In genomic region chr11:12126352-12127019, GRCh38 we compare ENCODE assay signal across 10 cellular contexts. TPM values are rescaled to one million over a fixed set of nuclear protein-coding genes. Genes with fewer than 3 reads are reported as not detected.
DNase-seq lines count a peak whose midpoint lies in the region; ATAC-seq, FAIRE-seq and TF ChIP-seq lines count a peak whose summit lies in the region.
"Had no signal": no experiment of that assay in that cellular context is flagged by ENCODE, and none has a peak within 500 bp of the region (broad histone marks: within the 10 kb centered on the region; RNA-seq: fewer than 3 reads in every experiment).

No MANE protein-coding gene starts in this region.

- FAIRE-seq in K562 (lab: Jason Lieb, UNC), result peak; percentile 59

- H3K9me3 Mint-ChIP-seq in CD4-positive, alpha-beta T cell, result no peaks in the 10 kb centered on the region

- H3K4me2 ChIP-seq in IMR-90 (ENCODE audit: low read depth, low read length) (peak overlapping the region; percentile 30; the same call in 1 of the 2 replicates), K562 (ENCODE audit: insufficient read depth, low read length) (no peak overlapping the region)

- peak overlapping the region; percentile 61 for H2BK5ac ChIP-seq in IMR-90 (ENCODE audit: low read depth, low read length, poor library complexity, severe bottlenecking)

- H4K91ac ChIP-seq in IMR-90 (ENCODE audit: insufficient read depth, low read depth, low read length), result peak overlapping the region; percentile 67

- peak overlapping the region; percentile 76; the same call in 1 of the 2 replicates for H2AK5ac ChIP-seq in IMR-90 (ENCODE audit: low read depth, low read length)

- H2AFZ ChIP-seq in IMR-90 (replicated peaks; ENCODE audit: low read length, poor library complexity), result no peak overlapping the region
- H2AFZ ChIP-seq in K562 (ENCODE audit: low read depth, low read length), result no peak overlapping the region

- in situ Hi-C loops in IMR-90 (cut with MboI; ENCODE audit: low sequenced_read_pairs), result no loop called here
- in situ Hi-C loops in K562 (cut with MboI), result no loop called here

- peaks cover 30 to 89% of the 10 kb centered on the region in 2 experiments for H3K79me1 ChIP-seq in IMR-90 (ENCODE audit: low read depth in 1 of 2, low read length in 2 of 2)

- peaks cover 57% of the 10 kb centered on the region for H3K9me1 ChIP-seq in IMR-90 (ENCODE audit: insufficient read depth, low read length)
- H3K9me1 ChIP-seq in K562 (ENCODE audit: control insufficient read depth, insufficient read depth, low read length), result no peaks in the 10 kb centered on the region

- peaks cover 43% of the 10 kb centered on the region for H3K4me1 ChIP-seq in IMR-90 (ENCODE audit: control insufficient read depth, insufficient read depth, low read length)
- peaks cover 27 to 55% of the 10 kb centered on the region in 2 experiments for H3K4me1 ChIP-seq in K562 (replicated peaks in 1 of 2; ENCODE audit: control insufficient read depth in 2 of 2, insufficient read depth in 2 of 2, low read length in 2 of 2)
- peaks cover 78% of the 10 kb centered on the region for H3K4me1 ChIP-seq in lower lobe of right lung

- no peak overlapping the region for H3K4me3 Mint-ChIP-seq in CD4-positive, alpha-beta T cell

- H3K9me3 ChIP-seq in IMR-90 (ENCODE audit: control insufficient read depth, insufficient read depth, low read length) (no peaks in the 10 kb centered on the region), K562 (replicated peaks; ENCODE audit: control insufficient read depth, insufficient read depth, low read depth, low read length) (no peaks in the 10 kb centered on the region), lower lobe of right lung (no peaks in the 10 kb centered on the region)
- H3K9me3 ChIP-seq in CD4-positive, alpha-beta T cell (ENCODE audit: control insufficient read depth, low read length), result no peaks in the 10 kb centered on the region

- no peaks in the 10 kb centered on the region for H3K36me3 Mint-ChIP-seq in CD4-positive, alpha-beta T cell (ENCODE audit: low read depth)

- peak overlapping the region; percentile 63; the same call in 1 of the 2 replicates for H3K23ac ChIP-seq in IMR-90 (ENCODE audit: low read depth, low read length)

- TF ChIP-seq CTCF in BJ (IDR thresholded peaks at IDR 0.05; ENCODE audit: insufficient read depth, low read depth, low read length), result peak; percentile 32
- no peak for TF ChIP-seq CTCF in IMR-90 (conservative IDR thresholded peaks at IDR 0.05; ENCODE audit: low read depth, low read length)
- TF ChIP-seq CTCF in K562 (IDR thresholded peaks at IDR 0.05 in 2 of 3, conservative IDR thresholded peaks at IDR 0.05 in 1 of 3; ENCODE audit: insufficient read depth in 2 of 3, low read depth in 1 of 3, low read length in 3 of 3), result peak in 2 of 3 experiments; percentile 14 to 32; a peak in 2 of 6 replicates
- TF ChIP-seq CTCF in lower lobe of right lung (IDR thresholded peaks at IDR 0.05), result no peak
- no peak for TF ChIP-seq CTCF in CD4-positive, alpha-beta T cell (IDR thresholded peaks at IDR 0.05)

- H3K27ac ChIP-seq in IMR-90 (ENCODE audit: insufficient read depth, low read length) (peak overlapping the region; percentile 43; the same call in 1 of the 2 replicates), K562 (ENCODE audit: extremely low read depth, low read depth, low read length) (no peak overlapping the region; the same call in 2 of the 3 replicates), lower lobe of right lung (peak overlapping the region; percentile 46)
- H3K27ac ChIP-seq in CD4-positive, alpha-beta T cell (ENCODE audit: low read depth, low read length), result no peak overlapping the region

- H3K4me3 ChIP-seq in BJ (ENCODE audit: low read depth, low read length) (no peak overlapping the region), IMR-90 (ENCODE audit: insufficient read depth, low read depth, low read length) (no peak overlapping the region), K562 (no peak overlapping the region), lower lobe of right lung (no peak overlapping the region)

- WGBS in IMR-90 (ENCODE audit: extremely low coverage in 2 of 2, insufficient read length in 1 of 2), 2 experiments, result 29% methylated on average over 1 of the region's 4 CpGs; no CpG with 5 or more reads in 1 of the 2 experiments
- 20% methylated on average over 4 of the region's 4 CpGs for WGBS in K562 (ENCODE audit: insufficient coverage, low coverage, missing lambda C conversion rate)

- H3K9ac ChIP-seq in IMR-90 (ENCODE audit: low read depth, low read length), result peak overlapping the region; percentile 19; the same call in 1 of the 2 replicates
- H3K9ac ChIP-seq in K562 (ENCODE audit: insufficient read depth in 1 of 2, low read depth in 2 of 2, low read length in 2 of 2), result no peak overlapping the region

- no peaks in the 10 kb centered on the region for H3K27me3 Mint-ChIP-seq in CD4-positive, alpha-beta T cell

- no peak for TF ChIP-seq EP300 in K562 (IDR thresholded peaks at IDR 0.05; ENCODE audit: low read length)

- BruUV-seq in IMR-90 (replicated peaks; lab: Mats Ljungman, UMichigan) (no TSS peak), K562 (replicated peaks; lab: Mats Ljungman, UMichigan) (no TSS peak)

- peak overlapping the region; percentile 62; the same call in 1 of the 2 replicates for H3K56ac ChIP-seq in IMR-90 (ENCODE audit: extremely low read depth, insufficient read depth, low read length)

- H2BK20ac ChIP-seq in IMR-90 (ENCODE audit: low read depth, low read length), result peak overlapping the region; percentile 75

- H2BK120ac ChIP-seq in IMR-90 (ENCODE audit: low read depth, low read length), result peak overlapping the region; percentile 89

- H3K4ac ChIP-seq in IMR-90 (ENCODE audit: low read depth, low read length), result peak overlapping the region; percentile 81

- POLR2A ChIA-PET in BJ (lab: Charles Lee) (interaction anchor here (0.6 kb wide), 2 partner anchors 31 to 90 kb away, joined by 3 to 8 read pairs; no protein-coding TSS in a partner anchor), IMR-90 (lab: Charles Lee; ENCODE audit: unreplicated experiment) (interaction anchor here (0.5 to 1.0 kb wide), 3 partner anchors 17 to 143 kb away, joined by 3 to 5 read pairs (median 3); no protein-coding TSS in a partner anchor), K562 (lab: Yijun Ruan, JAX) (interaction anchor here (0.6 to 4.3 kb wide), 9 partner anchors 8 to 172 kb away, joined by 3 to 37 read pairs (median 3); no protein-coding TSS in a partner anchor)
- POLR2A ChIA-PET in CD4-positive, alpha-beta T cell (lab: Charles Lee), result no interaction called here

- peak overlapping the region; percentile 56; the same call in 2 of the 3 replicates for H2BK15ac ChIP-seq in IMR-90 (ENCODE audit: low read depth, low read length)

- H3K27me3 ChIP-seq in BJ (ENCODE audit: control insufficient read depth, insufficient read depth, low read length) (no peaks in the 10 kb centered on the region), IMR-90 (ENCODE audit: control insufficient read depth, insufficient read depth, low read length) (no peaks in the 10 kb centered on the region), K562 (ENCODE audit: control insufficient read depth in 2 of 2, insufficient read depth in 2 of 2, low read length in 2 of 2) (no peaks in the 10 kb centered on the region), lower lobe of right lung (ENCODE audit: low read depth) (no peaks in the 10 kb centered on the region)
- H3K27me3 ChIP-seq in CD4-positive, alpha-beta T cell (ENCODE audit: control insufficient read depth, insufficient read depth, low read length), result no peaks in the 10 kb centered on the region

- peak overlapping the region; percentile 2 for H2AK9ac ChIP-seq in IMR-90 (replicated peaks; ENCODE audit: low read depth, low read length, poor library complexity)

- H3K18ac ChIP-seq in IMR-90 (ENCODE audit: low read depth, low read length), result peak overlapping the region; percentile 31; the same call in 1 of the 2 replicates

- H4K20me1 ChIP-seq in IMR-90 (ENCODE audit: insufficient read depth, low read length) (peaks cover 66% of the 10 kb centered on the region), K562 (replicated peaks; ENCODE audit: control insufficient read depth, insufficient read depth, low read length) (no peaks in the 10 kb centered on the region)

- TF ChIP-seq RAD21 in IMR-90 (IDR thresholded peaks at IDR 0.05; ENCODE audit: low read length), result 0 out of 2 replicates have a peak, but pooled peaks have one; percentile 16
- TF ChIP-seq RAD21 in K562 (CRISPR knock-in tag; conservative IDR thresholded peaks at IDR 0.05 in 1 of 2, IDR thresholded peaks at IDR 0.05 in 1 of 2), result peak in 1 of 2 experiments; percentile 26; a peak in 1 of 4 replicates

- TF ChIP-seq POLR2A in IMR-90 (IDR thresholded peaks at IDR 0.05; ENCODE audit: low read depth, low read length) (peak; percentile 32), K562 (conservative IDR thresholded peaks at IDR 0.05) (no peak)

- H4K5ac ChIP-seq in IMR-90 (ENCODE audit: low read depth, low read length), result peak overlapping the region; percentile 17; the same call in 1 of the 2 replicates

- intact Hi-C loops in IMR-90 (cut with micrococcal nuclease), result no loop called here
- intact Hi-C loops in K562 (cut with micrococcal nuclease), result no loop called here
- intact Hi-C loops in lower lobe of right lung (cut with DNase I), result no loop called here
- intact Hi-C loops in CD4-positive, alpha-beta T cell (cut with DNase I, micrococcal nuclease), result no loop called here

- CTCF ChIA-PET in BJ (lab: Yijun Ruan, JAX), result interaction anchor here (0.6 to 1.3 kb wide), 3 partner anchors 47 to 71 kb away, joined by 3 to 6 read pairs (median 3); no protein-coding TSS in a partner anchor
- CTCF ChIA-PET in IMR-90 (lab: Yijun Ruan, JAX), result interaction anchor here (0.6 to 1.1 kb wide), 2 partner anchors 18 to 44 kb away, joined by 3 to 6 read pairs; no protein-coding TSS in a partner anchor
- CTCF ChIA-PET in K562 (lab: Yijun Ruan, JAX; ENCODE audit: low intra/inter-chr PET ratio), result no interaction called here
- CTCF ChIA-PET in CD4-positive, alpha-beta T cell (lab: Charles Lee), result no interaction called here

- H3K4me1 Mint-ChIP-seq in CD4-positive, alpha-beta T cell (ENCODE audit: low read depth), result peaks cover 21% of the 10 kb centered on the region

- peak overlapping the region; percentile 73 for H3K14ac ChIP-seq in IMR-90 (replicated peaks; ENCODE audit: low read depth, low read length)

- H3K36me3 ChIP-seq in BJ (ENCODE audit: control insufficient read depth, insufficient read depth, low read length) (no peaks in the 10 kb centered on the region; the same call in 1 of the 2 replicates), IMR-90 (ENCODE audit: control insufficient read depth, insufficient read depth, low read length) (peaks cover 3% of the 10 kb centered on the region; the same call in 1 of the 2 replicates), K562 (ENCODE audit: control insufficient read depth, insufficient read depth, low read length) (0 out of 3 replicates have a peak, but pooled peaks cover 1% of the 10 kb centered on the region), lower lobe of right lung (no peaks in the 10 kb centered on the region)

- peak overlapping the region; percentile 17 to 67; a peak in 2 of 4 replicates for H4K8ac ChIP-seq in IMR-90 (ENCODE audit: low read depth in 2 of 2, low read length in 2 of 2)

- DNase-seq in BJ (ENCODE audit: low read depth) (no peak), IMR-90 (peak; percentile 93), K562 (ENCODE audit: extremely low read depth in 1 of 4, low spot score in 3 of 4) (peak in 1 of 4 experiments; percentile 36), lower lobe of right lung (peak; percentile 69), DMS79 treated with DMSO at 0.1 percent for 48 hours (lab: John Stamatoyannopoulos, UW) (no peak), NCI-H82 treated with DMSO at 0.1 percent for 48 hours (lab: John Stamatoyannopoulos, UW; ENCODE audit: unreplicated experiment) (no peak), cerebellar cortex (ENCODE audit: low spot score) (no peak)
- no peak for DNase-seq in CD4-positive, alpha-beta T cell
- DNase-seq: T-helper 9 cell had no signal

- no peak overlapping the region for H3K27ac Mint-ChIP-seq in CD4-positive, alpha-beta T cell

- dilution Hi-C loops in IMR-90 (cut with HindIII; ENCODE audit: low sequenced_read_pairs, unreplicated experiment), result no loop called here

- peaks cover 11% of the 10 kb centered on the region; the same call in 2 of the 3 replicates for H3K79me2 ChIP-seq in K562 (ENCODE audit: control insufficient read depth, insufficient read depth, low read length)

- ATAC-seq in IMR-90 (ENCODE audit: low read depth) (peak; percentile 55), K562 (peak; percentile 13; the same call in 1 of the 3 replicates), lower lobe of right lung (peak; percentile 43 to 62)
- no peak for ATAC-seq in CD4-positive, alpha-beta T cell (ENCODE audit: poor library complexity)
- ATAC-seq: left lobe of liver had no signal

RNA-seq across cellular contexts. Expression of gene MICAL2, which starts 16.1 kb away (rescaled TPM):
- polyA plus RNA-seq in BJ (2011; rRNA removed), result 114 and 135 TPM in 2 replicates
- 200 and 221 TPM in 2 replicates for polyA minus RNA-seq in BJ (2011; rRNA and poly(A)+ RNA removed)
- total RNA-seq in IMR-90 (2012; rRNA removed), result 285 and 336 TPM in 2 replicates
- polyA plus RNA-seq in IMR-90 (2012; rRNA removed), result 141 and 170 TPM in 2 replicates
- 63.9 and 84.9 TPM in 2 replicates for polyA plus RNA-seq in IMR-90 (2012; cell fraction: cytosol; rRNA removed)
- polyA plus RNA-seq in IMR-90 (2012; cell fraction: nucleus; rRNA removed; ENCODE audit: low replicate concordance), result 109 and 162 TPM in 2 replicates
- total RNA-seq in K562 (2011; cell fraction: chromatin; rRNA removed; ENCODE audit: low replicate concordance), result 173 and 222 TPM in 2 replicates
- total RNA-seq in K562 (2011; cell fraction: nucleolus; rRNA removed), result 77.0 and 99.7 TPM in 2 replicates
- 107 and 133 TPM in 2 replicates for total RNA-seq in K562 (2011; cell fraction: nucleoplasm; rRNA removed)
- total RNA-seq in K562 (2014; rRNA removed), result 33.6 and 42.7 TPM in 2 replicates
- total RNA-seq in K562 (2014; rRNA removed; fragmentation: Illumina TruSeq; extraction: Trizol), result 35.0 and 36.8 TPM in 2 replicates
- 22.9 and 23.7 TPM in 2 replicates for total RNA-seq in K562 (2015; rRNA removed; fragmentation: Illumina TruSeq; extraction: Trizol)
- total RNA-seq in K562 (2021), result 63.5 and 64.2 TPM in 2 replicates
- 38.1 and 47.3 TPM in 2 replicates for polyA plus RNA-seq in K562 (2011; rRNA removed)
- polyA plus RNA-seq in K562 (2011; cell fraction: cytosol; rRNA removed), result 28.3 and 36.5 TPM in 2 replicates
- polyA plus RNA-seq in K562 (2011; cell fraction: nucleus; rRNA removed), result 46.0 and 76.1 TPM in 2 replicates
- polyA plus RNA-seq in K562 (2012), result 31.7 and 42.8 TPM in 2 replicates
- 40.3 and 43.0 TPM in 2 replicates for polyA plus RNA-seq in K562 (2014; fragmentation: Illumina TruSeq; extraction: Trizol)
- polyA plus RNA-seq in K562 (2014; fragmentation: Nextera tagmentation; extraction: Ambion mirVana), result 1 to 10 TPM; 4.7 to 5.9 TPM
- polyA plus RNA-seq in K562 (2014; rRNA removed), result 23.3 and 24.0 TPM in 2 replicates
- 82.4 and 92.6 TPM in 2 replicates for polyA minus RNA-seq in K562 (2011; rRNA and poly(A)+ RNA removed)
- 47.4 and 54.4 TPM in 2 replicates for polyA minus RNA-seq in K562 (2011; cell fraction: cytosol; rRNA and poly(A)+ RNA removed)
- 66.9 and 104 TPM in 2 replicates for polyA minus RNA-seq in K562 (2011; cell fraction: nucleus; rRNA and poly(A)+ RNA removed)
- 127 TPM for total RNA-seq in lower lobe of right lung
- total RNA-seq in CD4-positive, alpha-beta T cell, result 10 to 100 TPM; 12.8 to 14.1 TPM

Comparison
In these comparisons a context has a peak if more than half of its experiments do, and no peak if none do; other contexts are left out.
1. DNase-seq: peak in IMR-90 (single experiment) and lower lobe of right lung (single experiment); none in BJ (single experiment), DMS79 treated with DMSO at 0.1 percent for 48 hours (single experiment), CD4-positive, alpha-beta T cell (0 of 10), NCI-H82 treated with DMSO at 0.1 percent for 48 hours (single experiment) and cerebellar cortex (single experiment).
2. CTCF ChIP-seq: peak in BJ (single experiment) and K562 (2 of 3); none in IMR-90 (single experiment), lower lobe of right lung (single experiment) and CD4-positive, alpha-beta T cell (single experiment).
3. H3K27ac ChIP-seq: peak in IMR-90 (single experiment) and lower lobe of right lung (single experiment); none in K562 (single experiment) and CD4-positive, alpha-beta T cell (single experiment).
4. CTCF ChIA-PET loops: an anchor here in BJ (0.6 to 1.3 kb wide) and IMR-90 (0.6 to 1.1 kb wide); none called in K562 and CD4-positive, alpha-beta T cell.